Comparison of ENCODE assay signal across 2 cellular contexts in the genomic region with DNA sequence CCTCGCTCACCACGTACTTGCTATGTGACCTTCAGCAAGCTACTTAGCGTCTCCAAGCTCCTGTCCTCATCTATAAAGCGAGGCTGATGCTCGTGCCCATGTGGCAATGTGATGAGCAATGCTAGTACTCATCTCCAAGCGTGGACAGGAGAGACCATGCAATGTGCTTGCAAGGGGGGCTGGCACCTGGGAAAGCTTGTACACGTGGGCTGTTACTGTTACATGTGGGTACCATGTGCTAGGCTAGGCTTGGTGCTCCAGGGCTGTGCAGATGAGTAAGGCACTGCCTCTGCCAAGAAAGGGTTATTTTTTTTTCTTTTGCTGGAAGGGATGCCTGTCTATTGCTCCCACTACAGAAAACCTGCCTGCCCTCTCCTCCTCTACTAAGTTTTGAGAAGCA.
TF ChIP-seq lines count a peak whose summit lies in the region.

No MANE protein-coding gene starts in this region.

TF ChIP-seq in HepG2, 621 proteins besides CTCF, POLR2A, EP300 and RAD21:
- TF ChIP-seq ZFP90 (CRISPR knock-in tag; IDR thresholded peaks at IDR 0.05; ENCODE audit: borderline replicate concordance) (no peak), ATF7 (IDR thresholded peaks at IDR 0.05) (no peak), ATF7 (CRISPR knock-in tag; IDR thresholded peaks at IDR 0.05) (no peak), ZNF335 (CRISPR knock-in tag; IDR thresholded peaks at IDR 0.05) (no peak), ZNF878 (CRISPR knock-in tag; IDR thresholded peaks at IDR 0.05) (no peak)
- TF ChIP-seq, protein P1, sequence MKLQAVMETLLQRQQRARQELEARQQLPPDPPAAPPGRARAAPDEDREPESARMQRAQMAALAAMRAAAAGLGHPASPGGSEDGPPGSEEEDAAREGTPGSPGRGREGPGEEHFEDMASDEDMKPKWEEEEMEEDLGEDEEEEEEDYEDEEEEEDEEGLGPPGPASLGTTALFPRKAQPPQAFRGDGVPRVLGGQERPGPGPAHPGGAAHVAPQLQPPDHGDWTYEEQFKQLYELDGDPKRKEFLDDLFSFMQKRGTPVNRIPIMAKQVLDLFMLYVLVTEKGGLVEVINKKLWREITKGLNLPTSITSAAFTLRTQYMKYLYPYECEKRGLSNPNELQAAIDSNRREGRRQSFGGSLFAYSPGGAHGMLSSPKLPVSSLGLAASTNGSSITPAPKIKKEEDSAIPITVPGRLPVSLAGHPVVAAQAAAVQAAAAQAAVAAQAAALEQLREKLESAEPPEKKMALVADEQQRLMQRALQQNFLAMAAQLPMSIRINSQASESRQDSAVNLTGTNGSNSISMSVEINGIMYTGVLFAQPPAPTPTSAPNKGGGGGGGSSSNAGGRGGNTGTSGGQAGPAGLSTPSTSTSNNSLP (IDR thresholded peaks at IDR 0.05; ENCODE audit: low read depth, low read length): no peak
- TF ChIP-seq, protein P2, sequence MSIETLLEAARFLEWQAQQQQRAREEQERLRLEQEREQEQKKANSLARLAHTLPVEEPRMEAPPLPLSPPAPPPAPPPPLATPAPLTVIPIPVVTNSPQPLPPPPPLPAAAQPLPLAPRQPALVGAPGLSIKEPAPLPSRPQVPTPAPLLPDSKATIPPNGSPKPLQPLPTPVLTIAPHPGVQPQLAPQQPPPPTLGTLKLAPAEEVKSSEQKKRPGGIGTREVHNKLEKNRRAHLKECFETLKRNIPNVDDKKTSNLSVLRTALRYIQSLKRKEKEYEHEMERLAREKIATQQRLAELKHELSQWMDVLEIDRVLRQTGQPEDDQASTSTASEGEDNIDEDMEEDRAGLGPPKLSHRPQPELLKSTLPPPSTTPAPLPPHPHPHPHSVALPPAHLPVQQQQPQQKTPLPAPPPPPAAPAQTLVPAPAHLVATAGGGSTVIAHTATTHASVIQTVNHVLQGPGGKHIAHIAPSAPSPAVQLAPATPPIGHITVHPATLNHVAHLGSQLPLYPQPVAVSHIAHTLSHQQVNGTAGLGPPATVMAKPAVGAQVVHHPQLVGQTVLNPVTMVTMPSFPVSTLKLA (IDR thresholded peaks at IDR 0.05): peak; percentile 98
- TF ChIP-seq, protein P3, sequence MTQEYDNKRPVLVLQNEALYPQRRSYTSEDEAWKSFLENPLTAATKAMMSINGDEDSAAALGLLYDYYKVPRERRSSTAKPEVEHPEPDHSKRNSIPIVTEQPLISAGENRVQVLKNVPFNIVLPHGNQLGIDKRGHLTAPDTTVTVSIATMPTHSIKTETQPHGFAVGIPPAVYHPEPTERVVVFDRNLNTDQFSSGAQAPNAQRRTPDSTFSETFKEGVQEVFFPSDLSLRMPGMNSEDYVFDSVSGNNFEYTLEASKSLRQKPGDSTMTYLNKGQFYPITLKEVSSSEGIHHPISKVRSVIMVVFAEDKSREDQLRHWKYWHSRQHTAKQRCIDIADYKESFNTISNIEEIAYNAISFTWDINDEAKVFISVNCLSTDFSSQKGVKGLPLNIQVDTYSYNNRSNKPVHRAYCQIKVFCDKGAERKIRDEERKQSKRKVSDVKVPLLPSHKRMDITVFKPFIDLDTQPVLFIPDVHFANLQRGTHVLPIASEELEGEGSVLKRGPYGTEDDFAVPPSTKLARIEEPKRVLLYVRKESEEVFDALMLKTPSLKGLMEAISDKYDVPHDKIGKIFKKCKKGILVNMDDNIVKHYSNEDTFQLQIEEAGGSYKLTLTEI (CRISPR knock-in tag; conservative IDR thresholded peaks at IDR 0.05): no peak

TF ChIP-seq in H1, 55 proteins besides CTCF, POLR2A, EP300 and RAD21:
- TF ChIP-seq NRF1 (IDR thresholded peaks at IDR 0.05; ENCODE audit: low read depth, low read length) (no peak), PHF8 (conservative IDR thresholded peaks at IDR 0.05; ENCODE audit: low read depth, low read length) (no peak), SUZ12 (IDR thresholded peaks at IDR 0.05; ENCODE audit: low read length) (no peak), SP2 (IDR thresholded peaks at IDR 0.05; ENCODE audit: low read length) (no peak), ASH2L (IDR thresholded peaks at IDR 0.05; ENCODE audit: low read length) (no peak), HDAC2 (IDR thresholded peaks at IDR 0.05; ENCODE audit: borderline replicate concordance in 1 of 2, low read depth in 2 of 2, low read length in 2 of 2) (no peak), BACH1 (IDR thresholded peaks at IDR 0.05; ENCODE audit: low read length) (no peak), CBX5 (IDR thresholded peaks at IDR 0.05; ENCODE audit: low read depth, low read length) (no peak)
- TF ChIP-seq, protein P4, sequence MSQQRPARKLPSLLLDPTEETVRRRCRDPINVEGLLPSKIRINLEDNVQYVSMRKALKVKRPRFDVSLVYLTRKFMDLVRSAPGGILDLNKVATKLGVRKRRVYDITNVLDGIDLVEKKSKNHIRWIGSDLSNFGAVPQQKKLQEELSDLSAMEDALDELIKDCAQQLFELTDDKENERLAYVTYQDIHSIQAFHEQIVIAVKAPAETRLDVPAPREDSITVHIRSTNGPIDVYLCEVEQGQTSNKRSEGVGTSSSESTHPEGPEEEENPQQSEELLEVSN (IDR thresholded peaks at IDR 0.05): no peak
- TF ChIP-seq, protein P5, sequence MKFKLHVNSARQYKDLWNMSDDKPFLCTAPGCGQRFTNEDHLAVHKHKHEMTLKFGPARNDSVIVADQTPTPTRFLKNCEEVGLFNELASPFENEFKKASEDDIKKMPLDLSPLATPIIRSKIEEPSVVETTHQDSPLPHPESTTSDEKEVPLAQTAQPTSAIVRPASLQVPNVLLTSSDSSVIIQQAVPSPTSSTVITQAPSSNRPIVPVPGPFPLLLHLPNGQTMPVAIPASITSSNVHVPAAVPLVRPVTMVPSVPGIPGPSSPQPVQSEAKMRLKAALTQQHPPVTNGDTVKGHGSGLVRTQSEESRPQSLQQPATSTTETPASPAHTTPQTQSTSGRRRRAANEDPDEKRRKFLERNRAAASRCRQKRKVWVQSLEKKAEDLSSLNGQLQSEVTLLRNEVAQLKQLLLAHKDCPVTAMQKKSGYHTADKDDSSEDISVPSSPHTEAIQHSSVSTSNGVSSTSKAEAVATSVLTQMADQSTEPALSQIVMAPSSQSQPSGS (IDR thresholded peaks at IDR 0.05; ENCODE audit: low read length): no peak
TF ChIP-seq in H1: peak in this region for 0.
